8 cellular contexts compared by ENCODE assay signal in the genomic region with DNA sequence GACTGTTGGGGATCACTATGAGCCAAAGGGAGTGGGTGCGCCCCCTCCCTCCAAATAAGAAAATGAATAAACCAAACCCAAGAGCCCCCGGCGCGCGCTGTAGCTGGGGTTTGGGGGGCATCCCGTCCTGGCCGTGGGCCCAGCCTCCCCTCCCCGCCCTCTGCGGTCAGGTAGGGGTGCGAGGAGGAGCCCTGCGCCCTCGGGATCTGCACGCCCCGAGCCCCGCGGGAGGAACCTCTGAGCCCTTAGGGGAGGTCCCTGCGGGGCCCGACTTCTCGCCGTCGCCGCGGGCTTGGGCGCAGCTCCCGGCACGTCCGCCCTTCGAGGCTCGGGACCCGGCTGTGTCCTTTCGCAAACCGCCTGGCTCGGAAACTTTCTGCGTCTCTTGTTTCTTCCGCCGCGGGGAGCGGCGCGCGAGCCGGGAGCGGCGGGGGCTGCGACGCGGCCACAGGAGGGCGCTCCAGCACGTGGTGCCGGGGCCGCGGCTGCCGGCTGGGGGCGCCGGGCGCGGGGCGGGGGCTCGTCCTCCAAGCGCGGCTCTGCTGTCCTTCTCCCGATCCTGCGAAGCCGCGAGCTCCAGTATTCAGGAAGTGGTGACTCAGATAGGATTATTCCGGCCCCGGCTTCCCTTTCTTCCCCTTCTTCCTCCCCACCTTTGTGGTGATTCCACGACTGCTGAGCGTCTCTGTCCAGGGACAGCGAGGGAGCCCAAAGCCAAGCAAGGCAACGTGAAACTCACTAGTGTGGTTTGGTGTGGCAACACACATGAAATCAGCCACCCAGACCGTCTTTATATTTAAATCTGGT. TPM values are rescaled to one million over a fixed set of nuclear protein-coding genes. Genes with fewer than 3 reads are reported as not detected.
DNase-seq lines count a peak whose midpoint lies in the region; FAIRE-seq and TF ChIP-seq lines count a peak whose summit lies in the region.

No MANE protein-coding gene starts in this region.

- peak; percentile 57 for FAIRE-seq in GM18507 (lab: Jason Lieb, UNC)

- peak overlapping the region; percentile 88 for H3K27ac ChIP-seq in muscle layer of colon (ENCODE audit: low read depth, low read length)

- DNase-seq in A172 (ENCODE audit: low spot score) (peak; percentile 87), GM18507 (ENCODE audit: extremely low spot score, insufficient read length, low read depth) (no peak), HT-29 (ENCODE audit: low spot score) (peak; percentile 91), NT2/D1 (ENCODE audit: low read depth, low spot score) (peak; percentile 57), erythroblast (lab: John Stamatoyannopoulos, UW) (peak; percentile 73 to 81)
- peak; percentile 89 for DNase-seq in activated T-cell treated with anti-CD3 and anti-CD28 coated beads, Interleukin-2, amount 50 U/mL, for 1 hour
- peak; percentile 58 to 70 for DNase-seq in stimulated activated CD8-positive, alpha-beta memory T cell treated with anti-CD3 and anti-CD28 coated beads, Interleukin-7, amount 100 ng/mL, for 1 hour (ENCODE audit: low read depth in 2 of 2)

- H3K4me1 ChIP-seq in NT2/D1 (ENCODE audit: insufficient read depth, insufficient read length) (no peaks in the 10 kb centered on the region), muscle layer of colon (ENCODE audit: insufficient read depth, low read length) (peaks cover 3% of the 10 kb centered on the region)

- peaks cover 15% of the 10 kb centered on the region; the same call in 1 of the 2 replicates for H3K9me3 ChIP-seq in NT2/D1 (ENCODE audit: insufficient read depth, low read length)
- no peaks in the 10 kb centered on the region for H3K9me3 ChIP-seq in muscle layer of colon (ENCODE audit: low read length)

- no peaks in the 10 kb centered on the region for H3K27me3 ChIP-seq in NT2/D1 (ENCODE audit: insufficient read depth, insufficient read length)
- H3K27me3 ChIP-seq in muscle layer of colon (ENCODE audit: control insufficient read depth in 1 of 2, insufficient read depth in 2 of 2, low read length in 2 of 2): no peaks in the 10 kb centered on the region

- peaks cover 5% of the 10 kb centered on the region for H3K36me3 ChIP-seq in NT2/D1 (ENCODE audit: insufficient read depth, insufficient read length, low read length)
- H3K36me3 ChIP-seq in muscle layer of colon (ENCODE audit: insufficient read depth, low read length): no peaks in the 10 kb centered on the region

- H3K9ac ChIP-seq in NT2/D1 (ENCODE audit: insufficient read length, low read depth): peak overlapping the region; percentile 94
- H3K9ac ChIP-seq in muscle layer of colon (ENCODE audit: low read length): no peak overlapping the region

- H3K4me3 ChIP-seq in NT2/D1 (ENCODE audit: insufficient read length, low read depth) (peak overlapping the region; percentile 76), muscle layer of colon (ENCODE audit: low read depth in 1 of 2, low read length in 2 of 2) (peak overlapping the region; percentile 83 to 91)

- no peak for TF ChIP-seq POLR2A in erythroblast (IDR thresholded peaks at IDR 0.05; ENCODE audit: low read length)

RNA-seq across cellular contexts. Expression of a gene that starts 1.6 kb away (rescaled TPM):
- total RNA-seq in A172 (2014; rRNA removed; shearing (Covaris generic)): 2.0 and 2.7 TPM in 2 replicates
- 40.6 and 42.1 TPM in 2 replicates for total RNA-seq in HT-29 (2014; rRNA removed; shearing (Covaris generic))

RNA-seq across cellular contexts. Expression of a gene that starts 12.3 kb away (rescaled TPM):
- total RNA-seq in A172 (2014; rRNA removed; shearing (Covaris generic)): 58.1 and 59.4 TPM in 2 replicates
- 30.3 and 35.9 TPM in 2 replicates for total RNA-seq in HT-29 (2014; rRNA removed; shearing (Covaris generic))

Comparison
In these comparisons a context has a peak if more than half of its experiments do, and no peak if none do; other contexts are left out.
1. RNA of a gene that starts 1.6 kb away (total RNA-seq): 40.6 to 42.1 TPM in HT-29; 2.0 to 2.7 TPM in A172; every median in the first group is over 10 times any median in the second.